Comparison of ENCODE assay signal across 9 cellular contexts in the genomic region with DNA sequence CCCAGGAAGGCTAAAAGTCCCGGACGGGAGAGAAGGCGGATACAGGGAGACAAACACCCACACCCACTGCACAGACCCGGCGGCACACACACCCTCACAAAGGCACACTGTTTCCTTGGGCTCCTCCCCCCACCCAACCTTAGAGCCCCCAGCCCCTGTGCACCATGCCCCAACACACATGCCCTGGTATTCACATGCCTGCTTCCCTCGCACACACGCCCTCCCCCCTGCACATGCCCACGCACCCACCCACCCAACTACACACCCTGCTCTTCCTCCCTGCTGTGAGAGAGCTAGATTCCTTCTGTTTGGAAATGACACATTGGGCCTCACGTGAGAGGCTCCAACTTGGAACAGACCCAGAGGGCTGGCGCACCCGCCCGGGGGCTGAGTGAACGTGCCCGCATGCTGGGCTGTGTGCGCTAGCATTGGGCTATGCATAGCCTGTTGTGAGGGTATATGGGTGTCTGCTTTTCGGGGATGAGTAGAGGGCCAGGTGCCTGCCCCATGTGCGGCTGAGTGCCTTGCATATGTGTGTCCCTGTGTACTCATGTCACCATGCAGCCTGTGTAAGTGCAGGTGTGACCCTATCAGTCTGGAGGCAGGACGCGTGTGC. TPM values are rescaled to one million over a fixed set of nuclear protein-coding genes. Genes with fewer than 3 reads are reported as not detected.
A peak's percentile ranks its signal among the peaks of the same experiment; 100 is the strongest.
DNase-seq lines count a peak whose midpoint lies in the region; ATAC-seq and TF ChIP-seq lines count a peak whose summit lies in the region.
"Had no signal": no experiment of that assay in that cellular context is flagged by ENCODE, and none has a peak within 500 bp of the region (broad histone marks: within the 10 kb centered on the region; RNA-seq: fewer than 3 reads in every experiment).

No MANE protein-coding gene starts in this region.

- peaks cover 54% of the 10 kb centered on the region for H3K27me3 Mint-ChIP-seq in osteocyte (ENCODE audit: unreplicated experiment)

- no peak for ATAC-seq in HG03280 (IDR thresholded peaks at IDR 0.05; ENCODE audit: unreplicated experiment)
- ATAC-seq: gastrocnemius medialis had no signal

- peaks cover 35% of the 10 kb centered on the region for H3K4me1 Mint-ChIP-seq in osteocyte (ENCODE audit: unreplicated experiment)

- peaks cover 4 to 27% (median 13%) of the 10 kb centered on the region in 4 donors for H3K4me1 ChIP-seq in Peyer's patch

- no peaks in the 10 kb centered on the region for H3K9me3 Mint-ChIP-seq in osteocyte (ENCODE audit: unreplicated experiment)

- peak; percentile 64 for DNase-seq in Daoy (ENCODE audit: low read depth)
- DNase-seq in NCI-H1105 (lab: John Stamatoyannopoulos, UW) = peak; percentile 53
- no peak for DNase-seq in osteocyte (ENCODE audit: extremely low spot score, unreplicated experiment)
- no peak for DNase-seq in amniotic stem cell (lab: John Stamatoyannopoulos, UW)
- DNase-seq in Peyer's patch = no peak
- DNase-seq in effector CD8-positive, alpha-beta T cell (lab: John Stamatoyannopoulos, UW) = no peak
- DNase-seq: gastrocnemius medialis had no signal

- H3K36me3 Mint-ChIP-seq in osteocyte (ENCODE audit: unreplicated experiment) = no peaks in the 10 kb centered on the region

- no peaks in the 10 kb centered on the region for H3K9me3 ChIP-seq in Peyer's patch
- H3K9me3 ChIP-seq: gastrocnemius medialis had no signal

- H3K4me3 ChIP-seq in Peyer's patch = peak overlapping the region in 1 of 4 donors; percentile 22
- H3K4me3 ChIP-seq: gastrocnemius medialis had no signal

- TF ChIP-seq CTCF in osteocyte (IDR thresholded peaks at IDR 0.05) (no peak), Peyer's patch (IDR thresholded peaks at IDR 0.05) (no peak)

- no peak overlapping the region for H3K27ac Mint-ChIP-seq in osteocyte (ENCODE audit: unreplicated experiment)

- peak overlapping the region; percentile 81 for H3K27ac ChIP-seq in cingulate gyrus (ENCODE audit: low read depth, low read length)
- no peak overlapping the region for H3K27ac ChIP-seq in Peyer's patch
- H3K27ac ChIP-seq: gastrocnemius medialis had no signal

- TF ChIP-seq POLR2A in Peyer's patch (IDR thresholded peaks at IDR 0.05) = no peak

- peaks cover 0 to 42% of the 10 kb centered on the region in 2 donors for H3K27me3 ChIP-seq in Peyer's patch

- H3K36me3 ChIP-seq in Peyer's patch = no peaks in the 10 kb centered on the region
- H3K36me3 ChIP-seq: gastrocnemius medialis had no signal

- H3K4me3 Mint-ChIP-seq in osteocyte (ENCODE audit: unreplicated experiment) = peak overlapping the region; percentile 60

RNA-seq across cellular contexts. Expression of gene CHRM1, which starts 0.5 kb away (rescaled TPM):
- total RNA-seq in Daoy (2014; rRNA removed; shearing (Covaris generic)) = not detected in 2 replicates
- 0.27 and 0.31 TPM in 2 replicates for total RNA-seq in osteocyte
- under 1 TPM in 2 of 4 donors, not detected in 2; 0.54 to 0.76 TPM for total RNA-seq in Peyer's patch
- total RNA-seq: gastrocnemius medialis had no signal

RNA-seq across cellular contexts. Expression of gene SLC3A2, which starts 41.0 kb away (rescaled TPM):
- total RNA-seq in Daoy (2014; rRNA removed; shearing (Covaris generic)) = 137 and 170 TPM in 2 replicates
- 326 and 362 TPM in 2 replicates for total RNA-seq in osteocyte
- total RNA-seq in Peyer's patch = 100 to 1,000 TPM in 3 of 4 donors, 10 to 100 TPM in 1; 64.4 to 253 (median 207) TPM

Comparison
In these comparisons a context has a peak if more than half of its experiments do, and no peak if none do; other contexts are left out.
1. DNase-seq: peak in Daoy (single experiment) and NCI-H1105 (single experiment); none in osteocyte (single experiment), amniotic stem cell (single experiment), Peyer's patch (0 of 3) and effector CD8-positive, alpha-beta T cell (single experiment).